1 cellular context compared by ENCODE assay signal in genomic region chr10:92972066-92972870, GRCh38.
TF ChIP-seq lines count a peak whose summit lies in the region.

No MANE protein-coding gene starts in this region.

TF ChIP-seq in HepG2, 621 proteins besides CTCF, POLR2A, EP300 and RAD21 (continued from another document):
- TF ChIP-seq, protein P1, sequence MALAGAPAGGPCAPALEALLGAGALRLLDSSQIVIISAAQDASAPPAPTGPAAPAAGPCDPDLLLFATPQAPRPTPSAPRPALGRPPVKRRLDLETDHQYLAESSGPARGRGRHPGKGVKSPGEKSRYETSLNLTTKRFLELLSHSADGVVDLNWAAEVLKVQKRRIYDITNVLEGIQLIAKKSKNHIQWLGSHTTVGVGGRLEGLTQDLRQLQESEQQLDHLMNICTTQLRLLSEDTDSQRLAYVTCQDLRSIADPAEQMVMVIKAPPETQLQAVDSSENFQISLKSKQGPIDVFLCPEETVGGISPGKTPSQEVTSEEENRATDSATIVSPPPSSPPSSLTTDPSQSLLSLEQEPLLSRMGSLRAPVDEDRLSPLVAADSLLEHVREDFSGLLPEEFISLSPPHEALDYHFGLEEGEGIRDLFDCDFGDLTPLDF (CRISPR knock-in tag; IDR thresholded peaks at IDR 0.05): no peak
- TF ChIP-seq TCF7 (IDR thresholded peaks at IDR 0.05; ENCODE audit: low read depth) (0 out of 2 replicates have a peak, but pooled peaks have one; percentile 24), SAP130 (CRISPR knock-in tag; IDR thresholded peaks at IDR 0.05; ENCODE audit: low read depth) (peak; percentile 48), ZNF296 (CRISPR knock-in tag; conservative IDR thresholded peaks at IDR 0.05) (no peak), MED13 (CRISPR knock-in tag; IDR thresholded peaks at IDR 0.05) (no peak), MYC (CRISPR knock-in tag; IDR thresholded peaks at IDR 0.05; ENCODE audit: borderline replicate concordance) (no peak), ATRX (CRISPR knock-in tag; IDR thresholded peaks at IDR 0.05; ENCODE audit: borderline replicate concordance) (no peak), ELF3 (CRISPR knock-in tag; IDR thresholded peaks at IDR 0.05) (peak; percentile 62; the same call in 1 of the 2 replicates), SMYD3 (CRISPR knock-in tag; IDR thresholded peaks at IDR 0.05) (no peak), ZNF572 (CRISPR knock-in tag; IDR thresholded peaks at IDR 0.05) (no peak), SP2 (CRISPR knock-in tag; IDR thresholded peaks at IDR 0.05) (no peak), HMG20B (CRISPR knock-in tag; conservative IDR thresholded peaks at IDR 0.05) (no peak), ZNF713 (CRISPR knock-in tag; IDR thresholded peaks at IDR 0.05) (no peak), ZNF501 (CRISPR knock-in tag; IDR thresholded peaks at IDR 0.05) (no peak), AKAP8 (CRISPR knock-in tag; IDR thresholded peaks at IDR 0.05) (no peak), MYNN (CRISPR knock-in tag; IDR thresholded peaks at IDR 0.05; ENCODE audit: low read depth) (no peak), SUZ12 (IDR thresholded peaks at IDR 0.05; ENCODE audit: low read depth, low read length) (no peak), ZNF564 (CRISPR knock-in tag; IDR thresholded peaks at IDR 0.05) (no peak), EED (CRISPR knock-in tag; IDR thresholded peaks at IDR 0.05) (no peak), MEIS1 (CRISPR knock-in tag; IDR thresholded peaks at IDR 0.05; ENCODE audit: borderline replicate concordance) (no peak), ZSCAN22 (CRISPR knock-in tag; IDR thresholded peaks at IDR 0.05) (no peak), ZNF644 (CRISPR knock-in tag; IDR thresholded peaks at IDR 0.05; ENCODE audit: low read depth) (no peak), HNRNPLL (IDR thresholded peaks at IDR 0.05; ENCODE audit: low read depth, low read length, poor library complexity, severe bottlenecking) (no peak), ATF3 (CRISPR knock-in tag; IDR thresholded peaks at IDR 0.05) (peak; percentile 46; the same call in 1 of the 2 replicates), ELF1 (CRISPR knock-in tag; IDR thresholded peaks at IDR 0.05) (peak; percentile 49; the same call in 1 of the 2 replicates), IKZF4 (CRISPR knock-in tag; IDR thresholded peaks at IDR 0.05; ENCODE audit: borderline replicate concordance, low read depth, not compliant biosample characterization) (no peak), THAP9 (CRISPR knock-in tag; IDR thresholded peaks at IDR 0.05; ENCODE audit: borderline replicate concordance) (no peak), TFE3 (CRISPR knock-in tag; IDR thresholded peaks at IDR 0.05) (0 out of 2 replicates have a peak, but pooled peaks have one; percentile 20), ZNF251 (CRISPR knock-in tag; IDR thresholded peaks at IDR 0.05) (no peak), FOSL1 (CRISPR knock-in tag; IDR thresholded peaks at IDR 0.05; ENCODE audit: borderline replicate concordance) (peak; percentile 54; the same call in 1 of the 2 replicates), HES4 (CRISPR knock-in tag; IDR thresholded peaks at IDR 0.05; ENCODE audit: borderline replicate concordance) (no peak), TCF12 (IDR thresholded peaks at IDR 0.05) (no peak), TCF12 (CRISPR knock-in tag; IDR thresholded peaks at IDR 0.05) (no peak), DPF2 (CRISPR knock-in tag; IDR thresholded peaks at IDR 0.05; ENCODE audit: borderline replicate concordance, low read depth) (no peak), MAFG (CRISPR knock-in tag; IDR thresholded peaks at IDR 0.05) (no peak), SMAD1 (CRISPR knock-in tag; IDR thresholded peaks at IDR 0.05; ENCODE audit: borderline replicate concordance, low read depth) (no peak), ZNF274 (CRISPR knock-in tag; IDR thresholded peaks at IDR 0.05) (no peak), ZNF446 (CRISPR knock-in tag; IDR thresholded peaks at IDR 0.05) (no peak), ATF7-NPFF (CRISPR knock-in tag; IDR thresholded peaks at IDR 0.05; ENCODE audit: low read depth) (no peak), ZFAT (CRISPR knock-in tag; conservative IDR thresholded peaks at IDR 0.05) (no peak), REXO4 (CRISPR knock-in tag; IDR thresholded peaks at IDR 0.05; ENCODE audit: borderline replicate concordance) (no peak), GATAD2A (CRISPR knock-in tag; IDR thresholded peaks at IDR 0.05) (peak; percentile 38; the same call in 1 of the 2 replicates), KAT7 (CRISPR knock-in tag; IDR thresholded peaks at IDR 0.05; ENCODE audit: borderline replicate concordance) (no peak), AGO2 (optimal IDR thresholded peaks at IDR 0.05; ENCODE audit: low read depth, low read length) (no peak), KAT2B (IDR thresholded peaks at IDR 0.05; ENCODE audit: borderline replicate concordance, low read depth, low read length) (no peak), THAP11 (CRISPR knock-in tag; IDR thresholded peaks at IDR 0.05) (no peak; the same call in 1 of the 2 replicates), ZNF496 (CRISPR knock-in tag; IDR thresholded peaks at IDR 0.05; ENCODE audit: insufficient replicate concordance) (no peak), PCBP2 (optimal IDR thresholded peaks at IDR 0.05; ENCODE audit: low read depth, low read length, poor library complexity, severe bottlenecking) (no peak), FOSL2 (CRISPR knock-in tag; IDR thresholded peaks at IDR 0.05) (peak; percentile 95)
- TF ChIP-seq, protein P2, sequence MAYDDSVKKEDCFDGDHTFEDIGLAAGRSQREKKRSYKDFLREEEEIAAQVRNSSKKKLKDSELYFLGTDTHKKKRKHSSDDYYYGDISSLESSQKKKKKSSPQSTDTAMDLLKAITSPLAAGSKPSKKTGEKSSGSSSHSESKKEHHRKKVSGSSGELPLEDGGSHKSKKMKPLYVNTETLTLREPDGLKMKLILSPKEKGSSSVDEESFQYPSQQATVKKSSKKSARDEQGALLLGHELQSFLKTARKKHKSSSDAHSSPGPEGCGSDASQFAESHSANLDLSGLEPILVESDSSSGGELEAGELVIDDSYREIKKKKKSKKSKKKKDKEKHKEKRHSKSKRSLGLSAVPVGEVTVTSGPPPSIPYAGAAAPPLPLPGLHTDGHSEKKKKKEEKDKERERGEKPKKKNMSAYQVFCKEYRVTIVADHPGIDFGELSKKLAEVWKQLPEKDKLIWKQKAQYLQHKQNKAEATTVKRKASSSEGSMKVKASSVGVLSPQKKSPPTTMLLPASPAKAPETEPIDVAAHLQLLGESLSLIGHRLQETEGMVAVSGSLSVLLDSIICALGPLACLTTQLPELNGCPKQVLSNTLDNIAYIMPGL (CRISPR knock-in tag; IDR thresholded peaks at IDR 0.05; ENCODE audit: borderline replicate concordance in 1 of 2, low read depth in 1 of 2): no peak
- TF ChIP-seq, protein P3, sequence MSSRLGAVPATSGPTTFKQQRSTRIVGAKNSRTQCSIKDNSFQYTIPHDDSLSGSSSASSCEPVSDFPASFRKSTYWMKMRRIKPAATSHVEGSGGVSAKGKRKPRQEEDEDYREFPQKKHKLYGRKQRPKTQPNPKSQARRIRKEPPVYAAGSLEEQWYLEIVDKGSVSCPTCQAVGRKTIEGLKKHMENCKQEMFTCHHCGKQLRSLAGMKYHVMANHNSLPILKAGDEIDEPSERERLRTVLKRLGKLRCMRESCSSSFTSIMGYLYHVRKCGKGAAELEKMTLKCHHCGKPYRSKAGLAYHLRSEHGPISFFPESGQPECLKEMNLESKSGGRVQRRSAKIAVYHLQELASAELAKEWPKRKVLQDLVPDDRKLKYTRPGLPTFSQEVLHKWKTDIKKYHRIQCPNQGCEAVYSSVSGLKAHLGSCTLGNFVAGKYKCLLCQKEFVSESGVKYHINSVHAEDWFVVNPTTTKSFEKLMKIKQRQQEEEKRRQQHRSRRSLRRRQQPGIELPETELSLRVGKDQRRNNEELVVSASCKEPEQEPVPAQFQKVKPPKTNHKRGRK (CRISPR knock-in tag; IDR thresholded peaks at IDR 0.05): no peak
